In genomic region chr12:6230321-6231110, GRCh38 we compare ENCODE assay signal across 8 cellular contexts. TPM values are rescaled to one million over a fixed set of nuclear protein-coding genes. Genes with fewer than 3 reads are reported as not detected.
DNase-seq lines count a peak whose midpoint lies in the region; ATAC-seq, FAIRE-seq and TF ChIP-seq lines count a peak whose summit lies in the region.

No MANE protein-coding gene starts in this region.

- no peak overlapping the region for H2BK120ac ChIP-seq in trophoblast cell (ENCODE audit: insufficient read depth, low read length, poor library complexity)

- H3K9ac ChIP-seq in trophoblast cell (ENCODE audit: low read length): no peak overlapping the region

- H3K9me3 ChIP-seq in CD4-positive, CD25-positive, alpha-beta regulatory T cell (ENCODE audit: control insufficient read depth in 2 of 2, low read length in 2 of 2): no peaks in the 10 kb centered on the region
- no peaks in the 10 kb centered on the region for H3K9me3 ChIP-seq in left ventricle myocardium inferior (replicated peaks)
- H3K9me3 ChIP-seq in spleen: no peaks in the 10 kb centered on the region
- H3K9me3 ChIP-seq in trophoblast cell (ENCODE audit: insufficient read depth, low read depth, low read length): peaks cover 3% of the 10 kb centered on the region

- peaks cover 6% of the 10 kb centered on the region for H3K36me3 Mint-ChIP-seq in CD4-positive, CD25-positive, alpha-beta regulatory T cell
- H3K36me3 Mint-ChIP-seq in activated naive CD8-positive, alpha-beta T cell: no peaks in the 10 kb centered on the region

- H3K27me3 ChIP-seq in CD4-positive, CD25-positive, alpha-beta regulatory T cell (ENCODE audit: control insufficient read depth, insufficient read depth, low read length): no peaks in the 10 kb centered on the region
- no peaks in the 10 kb centered on the region for H3K27me3 ChIP-seq in left ventricle myocardium inferior (ENCODE audit: low read depth)
- no peaks in the 10 kb centered on the region for H3K27me3 ChIP-seq in spleen (replicated peaks in 1 of 7)
- H3K27me3 ChIP-seq in trophoblast cell (ENCODE audit: insufficient read depth, low read length): no peaks in the 10 kb centered on the region

- no peak overlapping the region for H3K14ac ChIP-seq in trophoblast cell (ENCODE audit: low read length)

- peaks cover 7 to 34% (median 23%) of the 10 kb centered on the region in 4 donors for H3K4me1 Mint-ChIP-seq in CD4-positive, CD25-positive, alpha-beta regulatory T cell
- peaks cover 47% of the 10 kb centered on the region for H3K4me1 Mint-ChIP-seq in activated naive CD8-positive, alpha-beta T cell (ENCODE audit: low read depth)

- no peak overlapping the region for H3K4me2 ChIP-seq in trophoblast cell (ENCODE audit: low read length)

- peak; percentile 92 to 95 for ATAC-seq in CD4-positive, CD25-positive, alpha-beta regulatory T cell (ENCODE audit: low read depth in 2 of 2)
- peak; percentile 74 for ATAC-seq in HG02759 (IDR thresholded peaks at IDR 0.05; ENCODE audit: unreplicated experiment)

- no peaks in the 10 kb centered on the region for H3K9me3 Mint-ChIP-seq in CD4-positive, CD25-positive, alpha-beta regulatory T cell
- no peaks in the 10 kb centered on the region for H3K9me3 Mint-ChIP-seq in activated naive CD8-positive, alpha-beta T cell (ENCODE audit: low read depth)

- H3K4me3 Mint-ChIP-seq in CD4-positive, CD25-positive, alpha-beta regulatory T cell: peak overlapping the region; percentile 5 to 82 (median 60)
- H3K4me3 Mint-ChIP-seq in activated naive CD8-positive, alpha-beta T cell: peak overlapping the region; percentile 75

- no peak overlapping the region for H4K91ac ChIP-seq in trophoblast cell (ENCODE audit: low read depth, low read length)

- H3K18ac ChIP-seq in trophoblast cell (ENCODE audit: low read length): no peak overlapping the region

- H2BK12ac ChIP-seq in trophoblast cell (ENCODE audit: low read length): no peak overlapping the region

- no peaks in the 10 kb centered on the region for H3K36me3 ChIP-seq in CD4-positive, CD25-positive, alpha-beta regulatory T cell (ENCODE audit: control insufficient read depth, insufficient read depth, low read length)
- H3K36me3 ChIP-seq in left ventricle myocardium inferior (peaks cover 15% of the 10 kb centered on the region), spleen (peaks cover 0 to 67% (median 0%) of the 10 kb centered on the region in 6 donors), trophoblast cell (ENCODE audit: control insufficient read depth in 1 of 2, insufficient read depth in 2 of 2, low read length in 2 of 2) (peaks cover 70 to 74% of the 10 kb centered on the region in 2 experiments)

- no peak overlapping the region for H4K8ac ChIP-seq in trophoblast cell (ENCODE audit: low read depth, low read length)

- H4K12ac ChIP-seq in trophoblast cell (ENCODE audit: low read depth, low read length): no peak overlapping the region

- H3K79me1 ChIP-seq in trophoblast cell (ENCODE audit: low read length): peaks cover 2% of the 10 kb centered on the region

- WGBS in spleen, 5 donors: 33 to 66% (median 57%) methylated on average over 15 to 16 of the region's 16 CpGs
- no CpG with 5 or more reads among the region's 16 CpGs for WGBS in trophoblast cell (ENCODE audit: extremely low coverage, insufficient coverage, insufficient read length)

- H3K4ac ChIP-seq in trophoblast cell (ENCODE audit: low read depth, low read length): no peak overlapping the region

- H3K27ac ChIP-seq in CD4-positive, CD25-positive, alpha-beta regulatory T cell (ENCODE audit: insufficient read depth, low read length, poor library complexity, severe bottlenecking): peak overlapping the region; percentile 67
- H3K27ac ChIP-seq in left ventricle myocardium inferior (replicated peaks): peak overlapping the region; percentile 90
- H3K27ac ChIP-seq in spleen: peak overlapping the region in 7 of 8 donors; percentile 51 to 85 (median 55)
- H3K27ac ChIP-seq in trophoblast cell (ENCODE audit: low read depth, low read length): no peak overlapping the region

- peaks cover 4% of the 10 kb centered on the region for H3K79me2 ChIP-seq in trophoblast cell (ENCODE audit: control insufficient read depth, insufficient read depth, low read length, poor library complexity)

- H3K27ac Mint-ChIP-seq in CD4-positive, CD25-positive, alpha-beta regulatory T cell: peak overlapping the region; percentile 88 to 93 (median 92)
- peak overlapping the region; percentile 96 for H3K27ac Mint-ChIP-seq in activated naive CD8-positive, alpha-beta T cell

- H3K4me3 ChIP-seq in CD4-positive, CD25-positive, alpha-beta regulatory T cell (ENCODE audit: low read depth, low read length): peak overlapping the region; percentile 9
- peak overlapping the region; percentile 12 for H3K4me3 ChIP-seq in left ventricle myocardium inferior
- H3K4me3 ChIP-seq in spleen: peak overlapping the region in 1 of 8 donors; percentile 17
- H3K4me3 ChIP-seq in trophoblast cell (ENCODE audit: low read depth, low read length): no peak overlapping the region

- peaks cover 23% of the 10 kb centered on the region for H3K4me1 ChIP-seq in CD4-positive, CD25-positive, alpha-beta regulatory T cell (ENCODE audit: control insufficient read depth, insufficient read depth, low read length, poor library complexity, severe bottlenecking)
- peaks cover 100% of the 10 kb centered on the region for H3K4me1 ChIP-seq in left ventricle myocardium inferior
- peaks cover 0 to 85% (median 42%) of the 10 kb centered on the region in 6 donors for H3K4me1 ChIP-seq in spleen
- H3K4me1 ChIP-seq in trophoblast cell (ENCODE audit: control insufficient read depth in 1 of 2, insufficient read depth in 2 of 2, low read length in 2 of 2): peaks cover 15 to 25% of the 10 kb centered on the region in 2 experiments

- H2AFZ ChIP-seq in trophoblast cell (ENCODE audit: insufficient read depth, low read length, poor library complexity): no peak overlapping the region

- DNase-seq in CD4-positive, CD25-positive, alpha-beta regulatory T cell: peak; percentile 60 to 89 (median 78)
- DNase-seq in SKM-1 treated with dmso at 0.1 percent for 144 hours (lab: John Stamatoyannopoulos, UW; ENCODE audit: unreplicated experiment) (peak; percentile 80), left ventricle myocardium inferior (peak; percentile 42), spleen (peak; percentile 93), H54 (ENCODE audit: insufficient read length, low spot score) (no peak), trophoblast cell (no peak)

- no peak overlapping the region for H3K23ac ChIP-seq in trophoblast cell (ENCODE audit: low read length)

- H2AK5ac ChIP-seq in trophoblast cell (ENCODE audit: low read length): no peak overlapping the region

- H3K27me3 Mint-ChIP-seq in CD4-positive, CD25-positive, alpha-beta regulatory T cell: no peaks in the 10 kb centered on the region
- no peaks in the 10 kb centered on the region for H3K27me3 Mint-ChIP-seq in activated naive CD8-positive, alpha-beta T cell

- no peak for FAIRE-seq in H54 (lab: Jason Lieb, UNC)

- TF ChIP-seq CTCF in left ventricle myocardium inferior (IDR thresholded peaks at IDR 0.05; ENCODE audit: borderline replicate concordance): no peak
- TF ChIP-seq CTCF in spleen (IDR thresholded peaks at IDR 0.05 in 8 of 11, conservative IDR thresholded peaks at IDR 0.05 in 3 of 11): no peak

- TF ChIP-seq POLR2A in spleen (IDR thresholded peaks at IDR 0.05) (no peak), H54 (IDR thresholded peaks at IDR 0.05; ENCODE audit: low read depth, low read length) (no peak)

- intact Hi-C loops in left ventricle myocardium inferior (cut with micrococcal nuclease) (no loop called here), spleen (cut with DNase I; ENCODE audit: low total_unique reads) (no loop called here)

- no peak overlapping the region for H2BK5ac ChIP-seq in trophoblast cell (ENCODE audit: low read depth, low read length, poor library complexity)

RNA-seq across cellular contexts. Expression of gene CD9, which starts 30.3 kb away (rescaled TPM):
- 3.6 TPM for total RNA-seq in CD4-positive, CD25-positive, alpha-beta regulatory T cell
- polyA plus RNA-seq in CD4-positive, CD25-positive, alpha-beta regulatory T cell: 10 to 100 TPM in 1 of 4 donors, 1 to 10 TPM in 3; 4.8 to 10.3 (median 7.4) TPM
- total RNA-seq in left ventricle myocardium inferior (55.5 TPM), spleen (100 to 1,000 TPM in 1 of 7 donors, 10 to 100 TPM in 6; 50.0 to 113 (median 75.7) TPM)
- polyA plus RNA-seq in spleen: 10 to 100 TPM; 16.2 to 87.4 (median 50.6) TPM
- 675 and 739 TPM in 2 replicates for polyA plus RNA-seq in trophoblast cell (2013)

Comparison
In these comparisons a context has a peak if more than half of its experiments do, and no peak if none do; other contexts are left out.
1. DNase-seq: peak in CD4-positive, CD25-positive, alpha-beta regulatory T cell (3 of 3), SKM-1 treated with dmso at 0.1 percent for 144 hours (single experiment), left ventricle myocardium inferior (single experiment) and spleen (single experiment); none in H54 (single experiment) and trophoblast cell (0 of 2).
2. RNA of gene CD9, which starts 30.3 kb away (total RNA-seq): 50.0 to 113 TPM in spleen and 55.5 TPM in left ventricle myocardium inferior (single experiment); 3.6 TPM in CD4-positive, CD25-positive, alpha-beta regulatory T cell (single experiment); every median in the first group is over 10 times any median in the second.